Comparison of ENCODE assay signal across 1 cellular context in genomic region chr2:55050133-55050994, GRCh38.
TF ChIP-seq lines count a peak whose summit lies in the region.

Gene RTN4, minus strand, starts transcription at chr2:55050451. Its CDS starts 151 bp downstream, at chr2:55050300.

TF ChIP-seq in HepG2, 621 proteins besides CTCF, POLR2A, EP300 and RAD21 (continued from another document and continues in another):
- TF ChIP-seq ZBTB2 (CRISPR knock-in tag; IDR thresholded peaks at IDR 0.05; ENCODE audit: low read depth) (peak; percentile 75), ZC3H4 (CRISPR knock-in tag; IDR thresholded peaks at IDR 0.05; ENCODE audit: borderline replicate concordance) (peak; percentile 49; the same call in 1 of the 2 replicates), GTF2F1 (IDR thresholded peaks at IDR 0.05; ENCODE audit: low read length) (no peak; the same call in 1 of the 2 replicates), HOXD1 (CRISPR knock-in tag; IDR thresholded peaks at IDR 0.05) (peak; percentile 91), NFRKB (IDR thresholded peaks at IDR 0.05) (no peak), CENPBD1 (CRISPR knock-in tag; IDR thresholded peaks at IDR 0.05; ENCODE audit: borderline replicate concordance, low read depth) (no peak), GFI1 (CRISPR knock-in tag; IDR thresholded peaks at IDR 0.05; ENCODE audit: borderline replicate concordance) (no peak), REST (IDR thresholded peaks at IDR 0.05; ENCODE audit: borderline replicate concordance in 1 of 2, low read depth in 1 of 2, low read length in 2 of 2) (peak in 1 of 2 experiments; percentile 70; a peak in 1 of 4 replicates), ZNF660 (CRISPR knock-in tag; IDR thresholded peaks at IDR 0.05; ENCODE audit: borderline replicate concordance, low read depth) (no peak), AHDC1 (CRISPR knock-in tag; IDR thresholded peaks at IDR 0.05; ENCODE audit: borderline replicate concordance) (peak; percentile 13; the same call in 1 of the 2 replicates), GRHL1 (CRISPR knock-in tag; conservative IDR thresholded peaks at IDR 0.05) (no peak), ZNF644 (CRISPR knock-in tag; IDR thresholded peaks at IDR 0.05; ENCODE audit: low read depth) (0 out of 2 replicates have a peak, but pooled peaks have one; percentile 8), ZNF407 (CRISPR knock-in tag; IDR thresholded peaks at IDR 0.05; ENCODE audit: not compliant biosample characterization) (no peak), ASH2L (IDR thresholded peaks at IDR 0.05; ENCODE audit: insufficient read length, low read depth, low read length) (peak; percentile 69), NAIF1 (CRISPR knock-in tag; IDR thresholded peaks at IDR 0.05; ENCODE audit: borderline replicate concordance) (no peak), ZNF552 (CRISPR knock-in tag; IDR thresholded peaks at IDR 0.05; ENCODE audit: borderline replicate concordance) (no peak), HOXA9 (CRISPR knock-in tag; IDR thresholded peaks at IDR 0.05; ENCODE audit: borderline replicate concordance) (peak; percentile 30; the same call in 1 of the 2 replicates), ZNF772 (CRISPR knock-in tag; IDR thresholded peaks at IDR 0.05) (peak; percentile 21; the same call in 1 of the 2 replicates), CREBL2 (CRISPR knock-in tag; IDR thresholded peaks at IDR 0.05; ENCODE audit: borderline replicate concordance) (no peak; the same call in 1 of the 2 replicates), RXRA (CRISPR knock-in tag; IDR thresholded peaks at IDR 0.05) (peak; percentile 89), IRF2 (CRISPR knock-in tag; IDR thresholded peaks at IDR 0.05) (no peak; the same call in 1 of the 2 replicates), ZZZ3 (CRISPR knock-in tag; IDR thresholded peaks at IDR 0.05; ENCODE audit: borderline replicate concordance) (peak; percentile 77; the same call in 1 of the 2 replicates), FLYWCH1 (CRISPR knock-in tag; IDR thresholded peaks at IDR 0.05) (no peak), CC2D1A (CRISPR knock-in tag; IDR thresholded peaks at IDR 0.05) (no peak), ELF1 (CRISPR knock-in tag; IDR thresholded peaks at IDR 0.05) (peak; percentile 85), SNAPC5 (CRISPR knock-in tag; IDR thresholded peaks at IDR 0.05; ENCODE audit: borderline replicate concordance) (peak; percentile 66; the same call in 1 of the 2 replicates), MLLT10 (CRISPR knock-in tag; IDR thresholded peaks at IDR 0.05) (no peak), TRAFD1 (CRISPR knock-in tag; IDR thresholded peaks at IDR 0.05; ENCODE audit: borderline replicate concordance) (0 out of 2 replicates have a peak, but pooled peaks have one; percentile 75)
